14 cellular contexts compared by ENCODE assay signal in genomic region chr5:148986636-148987035, GRCh38.
"Had no signal": no experiment of that assay in that cellular context is flagged by ENCODE, and none has a peak within 500 bp of the region (broad histone marks: within the 10 kb centered on the region; RNA-seq: fewer than 3 reads in every experiment).

No MANE protein-coding gene starts in this region.

- H3K27me3 ChIP-seq: colonic mucosa, neural progenitor cell, tibial nerve had no signal

- H3K4me3 ChIP-seq: colonic mucosa, neural progenitor cell, tibial nerve had no signal

- ATAC-seq: activated CD4-positive, alpha-beta T cell treated with anti-CD3 and anti-CD28 coated beads for 36 hours; activated naive CD8-positive, alpha-beta T cell treated with anti-CD3 and anti-CD28 coated beads, Interleukin-2, amount 50 U/mL, for 24 hours had no signal

- H2AFZ ChIP-seq: neural progenitor cell had no signal

- H3K4me3 Mint-ChIP-seq: activated CD4-positive, alpha-beta memory T cell treated with anti-CD3 and anti-CD28 coated beads, Interleukin-2, amount 10 ng/mL, durations not matched to agents 7 days and 5 days; activated CD4-positive, alpha-beta T cell treated with anti-CD3 and anti-CD28 coated beads for 36 hours; activated naive CD8-positive, alpha-beta T cell treated with anti-CD3 and anti-CD28 coated beads, Interleukin-2, amount 50 U/mL, for 24 hours; neural progenitor cell; stimulated activated effector memory CD8-positive, alpha-beta T cell treated with anti-CD3 and anti-CD28 coated beads, Interleukin-12 subunit alpha, Interleukin-12 subunit beta, amount 100 ng/mL, for 72 hours had no signal

- DNase-seq: activated CD4-positive, alpha-beta memory T cell treated with anti-CD3 and anti-CD28 coated beads, Interleukin-2, amount 10 ng/mL, durations not matched to agents 7 days and 5 days; activated CD4-positive, alpha-beta T cell treated with anti-CD3 and anti-CD28 coated beads for 36 hours; activated naive CD4-positive, alpha-beta T cell treated with Interleukin-2 at 50 U/mL for 16 hours; activated naive CD8-positive, alpha-beta T cell treated with anti-CD3 and anti-CD28 coated beads, Interleukin-2, amount 50 U/mL, for 24 hours; caudate nucleus; colonic mucosa; effector CD4-positive, alpha-beta T cell; head of caudate nucleus; T-helper 1 cell had no signal

- H3K9me3 Mint-ChIP-seq: activated CD4-positive, alpha-beta memory T cell treated with anti-CD3 and anti-CD28 coated beads, Interleukin-2, amount 10 ng/mL, durations not matched to agents 7 days and 5 days; activated naive CD8-positive, alpha-beta T cell treated with anti-CD3 and anti-CD28 coated beads, Interleukin-2, amount 50 U/mL, for 24 hours had no signal

- H3K27ac ChIP-seq: colonic mucosa, neural progenitor cell, parathyroid adenoma, tibial nerve, VCaP had no signal

- H3K4me2 ChIP-seq: neural progenitor cell had no signal

- H3K36me3 ChIP-seq: colonic mucosa, neural progenitor cell, tibial nerve had no signal

- H3K36me3 Mint-ChIP-seq: neural progenitor cell had no signal

- H3K9me3 ChIP-seq: colonic mucosa, tibial nerve had no signal

- H3K4me1 ChIP-seq: colonic mucosa, tibial nerve had no signal

- H3K4me1 Mint-ChIP-seq: activated CD4-positive, alpha-beta memory T cell treated with anti-CD3 and anti-CD28 coated beads, Interleukin-2, amount 10 ng/mL, durations not matched to agents 7 days and 5 days; activated CD4-positive, alpha-beta T cell treated with anti-CD3 and anti-CD28 coated beads for 36 hours; activated naive CD8-positive, alpha-beta T cell treated with anti-CD3 and anti-CD28 coated beads, Interleukin-2, amount 50 U/mL, for 24 hours; neural progenitor cell had no signal

- H3K27ac Mint-ChIP-seq: activated CD4-positive, alpha-beta memory T cell treated with anti-CD3 and anti-CD28 coated beads, Interleukin-2, amount 10 ng/mL, durations not matched to agents 7 days and 5 days; activated CD4-positive, alpha-beta T cell treated with anti-CD3 and anti-CD28 coated beads for 36 hours; activated naive CD8-positive, alpha-beta T cell treated with anti-CD3 and anti-CD28 coated beads, Interleukin-2, amount 50 U/mL, for 24 hours; neural progenitor cell had no signal

- H3K79me2 ChIP-seq: parathyroid adenoma had no signal
